11 cellular contexts compared by ENCODE assay signal in the genomic region with DNA sequence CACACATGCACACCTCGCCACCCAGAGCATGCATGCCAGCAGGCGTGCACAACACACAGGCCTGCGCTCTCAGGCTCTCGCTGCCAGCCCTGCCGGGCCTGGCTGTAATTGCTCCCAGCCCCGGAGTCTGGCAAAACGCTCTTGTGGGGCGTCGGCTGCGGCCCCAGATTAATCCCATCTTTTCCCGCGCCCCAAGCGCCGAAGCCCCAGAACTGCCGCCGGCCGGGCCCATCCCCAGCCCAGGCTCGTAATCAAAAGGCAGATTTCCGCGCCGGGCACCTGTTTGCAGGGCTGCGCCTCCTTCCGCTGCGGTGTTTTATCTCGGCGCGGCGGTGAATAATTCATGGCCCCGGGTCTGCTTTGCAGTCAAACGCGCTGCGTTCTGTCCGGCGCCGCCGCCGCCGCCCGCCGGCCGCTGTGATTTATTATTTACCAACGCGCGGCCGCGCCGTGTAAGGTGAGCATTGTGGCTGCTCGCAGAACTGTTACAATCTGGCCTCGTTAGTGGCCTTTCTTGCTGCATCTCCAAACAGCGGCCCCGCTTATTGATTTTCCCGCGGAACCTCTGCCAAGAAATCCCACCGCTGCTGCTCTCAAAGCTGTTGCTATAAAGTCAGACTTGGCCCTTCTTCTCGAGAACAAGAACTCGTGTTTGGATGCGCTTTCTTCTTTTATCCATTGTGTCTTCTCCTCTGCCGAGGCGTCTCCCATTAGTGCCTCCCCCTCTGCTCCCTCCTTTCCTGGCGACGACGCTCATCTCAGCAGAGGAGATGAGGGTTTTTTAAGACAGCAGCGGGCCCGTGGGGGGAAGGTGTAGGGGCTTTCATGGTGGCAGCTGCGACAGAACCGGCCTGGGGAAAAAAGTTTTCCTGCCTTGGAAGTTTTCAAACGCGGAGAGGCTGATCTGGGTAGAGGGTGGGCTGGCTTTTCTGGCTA.
DNase-seq lines count a peak whose midpoint lies in the region; ATAC-seq and TF ChIP-seq lines count a peak whose summit lies in the region.
"Had no signal": no experiment of that assay in that cellular context is flagged by ENCODE, and none has a peak within 500 bp of the region (broad histone marks: within the 10 kb centered on the region; RNA-seq: fewer than 3 reads in every experiment).

No MANE protein-coding gene starts in this region.

- H3K27ac ChIP-seq in cardiac muscle cell (no peak overlapping the region), tibial artery (no peak overlapping the region), uterus (no peak overlapping the region)
- H3K27ac ChIP-seq: right lobe of liver, upper lobe of left lung had no signal

- H3K9me3 ChIP-seq in cardiac muscle cell (ENCODE audit: low read depth): no peaks in the 10 kb centered on the region
- H3K9me3 ChIP-seq in adipocyte (ENCODE audit: control insufficient read depth, low read length): peaks cover 10% of the 10 kb centered on the region
- H3K9me3 ChIP-seq in tibial artery: peaks cover 0 to 8% (median 7%) of the 10 kb centered on the region in 3 donors
- H3K9me3 ChIP-seq in uterus: no peaks in the 10 kb centered on the region
- H3K9me3 ChIP-seq: right lobe of liver had no signal

- H3K4me3 ChIP-seq in cardiac muscle cell (peak overlapping the region; percentile 29), adipocyte (ENCODE audit: low read length) (peak overlapping the region; percentile 53), tibial artery (peak overlapping the region; percentile 23 to 42), uterus (no peak overlapping the region)

- DNase-seq in cardiac muscle cell (ENCODE audit: low read depth in 1 of 2, low spot score in 1 of 2): peak; percentile 4 to 42
- no peak for DNase-seq in left cardiac atrium
- DNase-seq in adipocyte (ENCODE audit: low read depth): peak; percentile 31
- DNase-seq in iPS-NIHi7 (ENCODE audit: extremely low spot score): peak; percentile 64
- peak in 1 of 2 donors; percentile 46 for DNase-seq in tibial artery
- no peak for DNase-seq in uterus
- DNase-seq: activated T-cell treated with anti-CD3 and anti-CD28 coated beads for 4 hours had no signal

- ATAC-seq in left cardiac atrium: no peak
- ATAC-seq in GM18519 (IDR thresholded peaks at IDR 0.05; ENCODE audit: low FRiP score, unreplicated experiment): no peak
- ATAC-seq in GM19324 (IDR thresholded peaks at IDR 0.05; ENCODE audit: low FRiP score, unreplicated experiment): no peak

- no peak for TF ChIP-seq POLR2A in uterus (IDR thresholded peaks at IDR 0.05)

- no peaks in the 10 kb centered on the region for H3K4me1 ChIP-seq in cardiac muscle cell (ENCODE audit: low read depth)
- no peaks in the 10 kb centered on the region for H3K4me1 ChIP-seq in adipocyte (ENCODE audit: control insufficient read depth, insufficient read depth, low read length)
- peaks cover 0 to 8% (median 7%) of the 10 kb centered on the region in 4 donors for H3K4me1 ChIP-seq in tibial artery
- no peaks in the 10 kb centered on the region for H3K4me1 ChIP-seq in uterus
- H3K4me1 ChIP-seq: right lobe of liver had no signal

- H3K36me3 ChIP-seq in cardiac muscle cell (no peaks in the 10 kb centered on the region), adipocyte (ENCODE audit: control insufficient read depth, insufficient read depth, low read length, severe bottlenecking) (no peaks in the 10 kb centered on the region), tibial artery (no peaks in the 10 kb centered on the region), uterus (no peaks in the 10 kb centered on the region)
- H3K36me3 ChIP-seq: right lobe of liver, upper lobe of left lung had no signal

- peaks cover 41% of the 10 kb centered on the region for H3K27me3 ChIP-seq in cardiac muscle cell
- peaks cover 34% of the 10 kb centered on the region for H3K27me3 ChIP-seq in adipocyte (replicated peaks; ENCODE audit: control insufficient read depth, insufficient read depth, low read length)
- H3K27me3 ChIP-seq in tibial artery: peaks cover 0 to 29% of the 10 kb centered on the region in 2 donors
- no peaks in the 10 kb centered on the region for H3K27me3 ChIP-seq in uterus

- TF ChIP-seq CTCF in cardiac muscle cell (IDR thresholded peaks at IDR 0.05; ENCODE audit: low read depth, low read length) (peak; percentile 4), tibial artery (IDR thresholded peaks at IDR 0.05) (no peak), uterus (IDR thresholded peaks at IDR 0.05) (no peak)

- no peak overlapping the region for H3K9ac ChIP-seq in adipocyte (ENCODE audit: low read length)

- intact Hi-C loops in left cardiac atrium (cut with DNase I) (no loop called here), tibial artery (cut with DNase I; ENCODE audit: low total_unique reads) (loop anchor here (10.0 kb wide), 1 partner anchor 912 kb away; no protein-coding TSS in a partner anchor), uterus (cut with DNase I; ENCODE audit: low total_unique reads) (no loop called here)

Comparison
In these comparisons a context has a peak if more than half of its experiments do, and no peak if none do; other contexts are left out.
1. DNase-seq: peak in cardiac muscle cell (2 of 2), adipocyte (single experiment) and iPS-NIHi7 (single experiment); none in left cardiac atrium (single experiment) and uterus (0 of 2).
2. H3K4me3 ChIP-seq: peak in cardiac muscle cell (single experiment), adipocyte (single experiment) and tibial artery (2 of 2); none in uterus (0 of 2).